In the genomic region with DNA sequence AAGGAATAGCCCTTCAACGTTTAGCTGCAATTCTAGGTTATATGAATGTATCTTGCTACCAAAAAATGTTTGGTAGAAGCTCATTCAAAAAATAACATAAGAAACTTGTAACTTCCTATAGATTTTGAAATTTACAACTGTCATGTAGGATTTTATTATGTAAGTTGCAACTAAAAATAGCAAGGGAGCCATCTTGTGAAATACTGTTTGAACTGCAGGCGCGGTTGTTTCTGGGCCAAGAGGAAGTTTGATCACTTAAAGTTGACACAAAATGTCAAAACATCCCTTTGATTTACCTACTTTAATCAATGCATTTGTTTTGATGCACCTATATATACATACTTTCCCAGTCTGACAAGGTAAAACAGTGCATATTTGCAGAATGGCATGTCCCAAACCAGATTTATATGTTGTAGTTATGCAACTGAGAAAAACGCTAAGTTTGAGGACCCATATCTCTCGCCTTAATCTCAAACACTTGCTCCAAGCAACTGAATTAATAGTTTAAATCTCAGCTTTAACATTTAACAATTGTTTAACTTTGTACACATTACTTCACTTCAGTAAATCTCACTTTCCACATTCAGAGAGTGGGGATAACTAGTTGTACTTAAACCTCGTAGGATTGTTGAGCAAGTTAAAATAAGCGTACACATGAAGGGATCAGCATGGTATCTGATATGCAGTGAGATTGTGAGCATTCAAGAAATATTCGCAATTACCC, we compare ENCODE assay signal across 8 cellular contexts.
DNase-seq lines count a peak whose midpoint lies in the region; ATAC-seq and TF ChIP-seq lines count a peak whose summit lies in the region.

No MANE protein-coding gene starts in this region.

- peak; percentile 59 for TF ChIP-seq CTCF in BJ (IDR thresholded peaks at IDR 0.05; ENCODE audit: insufficient read depth, low read depth, low read length)

- no peaks in the 10 kb centered on the region for H3K36me3 ChIP-seq in BJ (ENCODE audit: control insufficient read depth, insufficient read depth, low read length)

- DNase-seq in BJ (ENCODE audit: low read depth) (peak; percentile 8), HT-29 (ENCODE audit: low spot score) (peak; percentile 52), iris pigment epithelial cell (ENCODE audit: low read depth) (peak; percentile 61), activated gamma-delta T cell treated with Interleukin-2 at 50 U/mL for 16 hours (no peak)

- H3K27me3 ChIP-seq in BJ (ENCODE audit: control insufficient read depth, insufficient read depth, low read length), result no peaks in the 10 kb centered on the region

- ATAC-seq in SK-N-SH treated with all-trans-retinoic acid at 6 μM for 48 hours, result peak; percentile 82
- no peak for ATAC-seq in GM19467 (IDR thresholded peaks at IDR 0.05; ENCODE audit: unreplicated experiment)
- no peak for ATAC-seq in GM19397 (IDR thresholded peaks at IDR 0.05; ENCODE audit: unreplicated experiment)
- no peak for ATAC-seq in GM19351 (IDR thresholded peaks at IDR 0.05; ENCODE audit: unreplicated experiment)

- H3K4me3 ChIP-seq in BJ (ENCODE audit: low read depth, low read length), result no peak overlapping the region

- CTCF ChIA-PET in BJ (lab: Yijun Ruan, JAX), result interaction anchor here (0.7 to 6.0 kb wide), 16 partner anchors 11 to 717 kb away, joined by 3 to 54 read pairs (median 4); no protein-coding TSS in a partner anchor

- POLR2A ChIA-PET in BJ (lab: Charles Lee), result no interaction called here

TF ChIP-seq in SK-N-SH treated with all-trans-retinoic acid at 6 μM for 48 hours, 23 proteins besides CTCF, POLR2A, EP300 and RAD21:
- TF ChIP-seq TCF4 (CRISPR knock-in tag; IDR thresholded peaks at IDR 0.05; ENCODE audit: borderline replicate concordance), result no peak
- TF ChIP-seq, protein P1, sequence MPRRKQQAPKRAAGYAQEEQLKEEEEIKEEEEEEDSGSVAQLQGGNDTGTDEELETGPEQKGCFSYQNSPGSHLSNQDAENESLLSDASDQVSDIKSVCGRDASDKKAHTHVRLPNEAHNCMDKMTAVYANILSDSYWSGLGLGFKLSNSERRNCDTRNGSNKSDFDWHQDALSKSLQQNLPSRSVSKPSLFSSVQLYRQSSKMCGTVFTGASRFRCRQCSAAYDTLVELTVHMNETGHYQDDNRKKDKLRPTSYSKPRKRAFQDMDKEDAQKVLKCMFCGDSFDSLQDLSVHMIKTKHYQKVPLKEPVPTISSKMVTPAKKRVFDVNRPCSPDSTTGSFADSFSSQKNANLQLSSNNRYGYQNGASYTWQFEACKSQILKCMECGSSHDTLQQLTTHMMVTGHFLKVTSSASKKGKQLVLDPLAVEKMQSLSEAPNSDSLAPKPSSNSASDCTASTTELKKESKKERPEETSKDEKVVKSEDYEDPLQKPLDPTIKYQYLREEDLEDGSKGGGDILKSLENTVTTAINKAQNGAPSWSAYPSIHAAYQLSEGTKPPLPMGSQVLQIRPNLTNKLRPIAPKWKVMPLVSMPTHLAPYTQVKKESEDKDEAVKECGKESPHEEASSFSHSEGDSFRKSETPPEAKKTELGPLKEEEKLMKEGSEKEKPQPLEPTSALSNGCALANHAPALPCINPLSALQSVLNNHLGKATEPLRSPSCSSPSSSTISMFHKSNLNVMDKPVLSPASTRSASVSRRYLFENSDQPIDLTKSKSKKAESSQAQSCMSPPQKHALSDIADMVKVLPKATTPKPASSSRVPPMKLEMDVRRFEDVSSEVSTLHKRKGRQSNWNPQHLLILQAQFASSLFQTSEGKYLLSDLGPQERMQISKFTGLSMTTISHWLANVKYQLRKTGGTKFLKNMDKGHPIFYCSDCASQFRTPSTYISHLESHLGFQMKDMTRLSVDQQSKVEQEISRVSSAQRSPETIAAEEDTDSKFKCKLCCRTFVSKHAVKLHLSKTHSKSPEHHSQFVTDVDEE (CRISPR knock-in tag; IDR thresholded peaks at IDR 0.05), result no peak
- no peak for TF ChIP-seq TOX (CRISPR knock-in tag; IDR thresholded peaks at IDR 0.05; ENCODE audit: borderline replicate concordance)
- TF ChIP-seq, protein P2, sequence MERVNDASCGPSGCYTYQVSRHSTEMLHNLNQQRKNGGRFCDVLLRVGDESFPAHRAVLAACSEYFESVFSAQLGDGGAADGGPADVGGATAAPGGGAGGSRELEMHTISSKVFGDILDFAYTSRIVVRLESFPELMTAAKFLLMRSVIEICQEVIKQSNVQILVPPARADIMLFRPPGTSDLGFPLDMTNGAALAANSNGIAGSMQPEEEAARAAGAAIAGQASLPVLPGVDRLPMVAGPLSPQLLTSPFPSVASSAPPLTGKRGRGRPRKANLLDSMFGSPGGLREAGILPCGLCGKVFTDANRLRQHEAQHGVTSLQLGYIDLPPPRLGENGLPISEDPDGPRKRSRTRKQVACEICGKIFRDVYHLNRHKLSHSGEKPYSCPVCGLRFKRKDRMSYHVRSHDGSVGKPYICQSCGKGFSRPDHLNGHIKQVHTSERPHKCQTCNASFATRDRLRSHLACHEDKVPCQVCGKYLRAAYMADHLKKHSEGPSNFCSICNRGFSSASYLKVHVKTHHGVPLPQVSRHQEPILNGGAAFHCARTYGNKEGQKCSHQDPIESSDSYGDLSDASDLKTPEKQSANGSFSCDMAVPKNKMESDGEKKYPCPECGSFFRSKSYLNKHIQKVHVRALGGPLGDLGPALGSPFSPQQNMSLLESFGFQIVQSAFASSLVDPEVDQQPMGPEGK (CRISPR knock-in tag; IDR thresholded peaks at IDR 0.05; ENCODE audit: borderline replicate concordance), result no peak
- TF ChIP-seq BACH2 (CRISPR knock-in tag; IDR thresholded peaks at IDR 0.05; ENCODE audit: borderline replicate concordance), result no peak
- TF ChIP-seq ZFP30 (CRISPR knock-in tag; IDR thresholded peaks at IDR 0.05), result no peak
TF ChIP-seq in SK-N-SH treated with all-trans-retinoic acid at 6 μM for 48 hours: peak in this region for 0.
